8 cellular contexts compared by ENCODE assay signal in the genomic region with DNA sequence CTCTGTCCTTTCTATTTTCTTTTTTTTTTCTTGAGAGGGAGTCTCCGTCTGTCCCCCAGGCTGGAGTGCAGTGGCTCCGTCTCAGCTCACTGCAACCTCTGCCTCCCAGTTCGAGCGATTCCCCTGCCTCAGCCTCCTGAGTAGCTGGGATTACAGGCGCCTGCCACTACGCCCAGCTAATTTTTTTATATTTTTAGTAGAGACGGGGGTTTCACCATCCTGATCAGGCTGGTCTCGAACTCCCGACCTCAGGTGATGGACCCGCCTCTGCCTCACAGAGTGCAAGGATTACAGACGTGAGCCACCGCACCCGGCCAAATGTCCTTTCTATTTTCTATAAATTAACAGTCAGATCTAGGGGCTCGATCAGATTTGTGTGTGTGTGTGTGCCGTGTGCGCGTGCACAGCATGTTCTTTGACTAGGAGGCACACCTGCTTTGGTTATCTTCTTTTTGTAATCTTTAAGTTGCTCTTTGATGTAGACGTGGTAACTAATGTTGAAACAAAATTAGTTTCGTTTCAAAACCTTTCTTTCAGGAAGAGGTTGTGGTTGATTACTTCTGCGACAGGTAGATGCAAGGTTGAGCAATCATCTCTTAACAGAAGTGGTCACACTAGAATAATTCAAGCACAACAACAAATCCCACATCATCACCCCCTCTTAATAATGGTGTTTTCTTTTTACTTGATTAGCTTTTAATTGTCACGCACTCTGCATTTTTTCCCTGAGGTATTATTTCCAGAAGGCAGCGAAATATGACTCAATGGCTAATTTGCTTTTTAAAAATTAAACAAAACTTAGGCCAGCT. TPM values are rescaled to one million over a fixed set of nuclear protein-coding genes. Genes with fewer than 3 reads are reported as not detected.
DNase-seq lines count a peak whose midpoint lies in the region; ATAC-seq and TF ChIP-seq lines count a peak whose summit lies in the region.

No MANE protein-coding gene starts in this region.

- H3K9me3 ChIP-seq in AG04450 (ENCODE audit: control insufficient read depth, insufficient read depth, low read length) = no peaks in the 10 kb centered on the region
- no peaks in the 10 kb centered on the region for H3K9me3 ChIP-seq in adrenal gland (replicated peaks in 1 of 3)

- DNase-seq in AG04450 (ENCODE audit: low read depth, low spot score) (no peak), RWPE1 (ENCODE audit: low spot score) (peak; percentile 26), adrenal gland (no peak), NCI-H526 treated with DMSO at 0.1 percent for 48 hours (lab: John Stamatoyannopoulos, UW) (no peak)
- peak; percentile 15 to 41 for DNase-seq in stimulated activated CD4-positive, alpha-beta T cell treated with anti-CD3 and anti-CD28 coated beads, Interleukin-4, amount 100 ng/mL, for 4 hours

- H3K27ac ChIP-seq in AG04450 (ENCODE audit: low read depth, low read length) (peak overlapping the region; percentile 65), RWPE1 (peak overlapping the region; percentile 91), adrenal gland (peak overlapping the region; percentile 67 to 99 (median 90)), layer of hippocampus (ENCODE audit: low read depth, low read length) (peak overlapping the region; percentile 90)

- TF ChIP-seq POLR2A in adrenal gland (IDR thresholded peaks at IDR 0.05) = no peak

- H3K4me3 ChIP-seq in AG04450 (ENCODE audit: low read depth, low read length) (peak overlapping the region; percentile 76), adrenal gland (peak overlapping the region; percentile 56 to 98 (median 74))

- ATAC-seq in GM19025 (IDR thresholded peaks at IDR 0.05; ENCODE audit: low read depth, unreplicated experiment) = peak; percentile 15
- peak; percentile 56 for ATAC-seq in HG03159 (IDR thresholded peaks at IDR 0.05; ENCODE audit: unreplicated experiment)

- TF ChIP-seq CTCF in AG04450 (IDR thresholded peaks at IDR 0.05; ENCODE audit: low read depth, low read length) = no peak
- TF ChIP-seq CTCF in RWPE1 (conservative IDR thresholded peaks at IDR 0.05; ENCODE audit: low read depth) = no peak
- TF ChIP-seq CTCF in adrenal gland (IDR thresholded peaks at IDR 0.05) = no peak

- WGBS in adrenal gland, 4 donors = 63 to 73% (median 67%) methylated on average over 22 of the region's 22 CpGs

- POLR2A ChIA-PET in AG04450 (lab: Yijun Ruan, JAX) (interaction anchor here (0.5 to 1.5 kb wide), 10 partner anchors 12 to 148 kb away, joined by 3 to 8 read pairs (median 4); a partner anchor contains a TSS), RWPE1 (lab: Yijun Ruan, JAX; ENCODE audit: low non-redundant PET) (no interaction called here)

- no peaks in the 10 kb centered on the region for H3K36me3 ChIP-seq in adrenal gland (replicated peaks in 1 of 2)

- CTCF ChIA-PET in AG04450 (lab: Charles Lee) = interaction anchor here (0.7 to 1.1 kb wide), 2 partner anchors 12 to 29 kb away, joined by 3 read pairs; no protein-coding TSS in a partner anchor
- CTCF ChIA-PET in RWPE1 (lab: Yijun Ruan, JAX) = interaction anchor here (1.0 kb wide), 1 partner anchor 15 kb away, joined by 3 read pairs; no protein-coding TSS in a partner anchor

- H3K27me3 ChIP-seq in AG04450 (ENCODE audit: control insufficient read depth, insufficient read depth, low read length) = no peaks in the 10 kb centered on the region
- H3K27me3 ChIP-seq in adrenal gland = no peaks in the 10 kb centered on the region
- H3K27me3 ChIP-seq in layer of hippocampus (ENCODE audit: control insufficient read depth, insufficient read depth, low read length) = no peaks in the 10 kb centered on the region

- H3K4me1 ChIP-seq in adrenal gland (replicated peaks in 1 of 2) = peaks cover 9 to 18% of the 10 kb centered on the region in 2 donors

- intact Hi-C loops in adrenal gland (cut with DNase I) = no loop called here

RNA-seq across cellular contexts. Expression of a gene that starts 0.8 kb away (rescaled TPM):
- 144 and 193 TPM in 2 replicates for polyA plus RNA-seq in AG04450 (2011; rRNA removed)
- polyA minus RNA-seq in AG04450 (2011; rRNA and poly(A)+ RNA removed) = 37.3 and 69.9 TPM in 2 replicates
- 10 to 100 TPM; 31.4 to 77.4 (median 51.2) TPM for total RNA-seq in adrenal gland
- polyA plus RNA-seq in adrenal gland = 10 to 100 TPM; 24.5 to 73.8 (median 33.3) TPM

Comparison
In these comparisons a context has a peak if more than half of its experiments do, and no peak if none do; other contexts are left out.
1. DNase-seq: peak in RWPE1 (single experiment) and stimulated activated CD4-positive, alpha-beta T cell treated with anti-CD3 and anti-CD28 coated beads, Interleukin-4, amount 100 ng/mL, for 4 hours (2 of 2); none in AG04450 (single experiment), adrenal gland (0 of 7) and NCI-H526 treated with DMSO at 0.1 percent for 48 hours (single experiment).
2. Peak in every context shown above with its lines, with median percentiles within 50 percentile points of each other: H3K27ac ChIP-seq.